ENCODE assay signal across 19 cellular contexts in genomic region chr11:68897441-68897840, GRCh38. TPM values are rescaled to one million over a fixed set of nuclear protein-coding genes. Genes with fewer than 3 reads are reported as not detected.
DNase-seq lines count a peak whose midpoint lies in the region; TF ChIP-seq lines count a peak whose summit lies in the region.
"Had no signal": no experiment of that assay in that cellular context is flagged by ENCODE, and none has a peak within 500 bp of the region (broad histone marks: within the 10 kb centered on the region; RNA-seq: fewer than 3 reads in every experiment).

No MANE protein-coding gene starts in this region.

- H3K27me3 Mint-ChIP-seq in activated T-helper 1 cell treated with anti-CD3 and anti-CD28 coated beads, Interleukin-12 subunit alpha, Interleukin-12 subunit beta, Interleukin-2, Interleukin-4 antibody, amounts not matched to agents 30 ng/mL and 10 ng/mL and 1 ng/mL, durations not matched to agents 14 hours and 24 hours and 36 hours (ENCODE audit: insufficient read depth), result no peaks in the 10 kb centered on the region
- H3K27me3 Mint-ChIP-seq: B cell; CD4-positive, alpha-beta T cell had no signal

- TF ChIP-seq POLR2A in spleen (IDR thresholded peaks at IDR 0.05), result no peak
- no peak for TF ChIP-seq POLR2A in uterus (IDR thresholded peaks at IDR 0.05)
- no peak for TF ChIP-seq POLR2A in Peyer's patch (IDR thresholded peaks at IDR 0.05)

- H3K4me1 ChIP-seq in spleen (peaks cover 5 to 21% (median 15%) of the 10 kb centered on the region in 6 donors), uterus (no peaks in the 10 kb centered on the region), Peyer's patch (peaks cover 0 to 2% (median 0%) of the 10 kb centered on the region in 4 donors)

- peaks cover 35% of the 10 kb centered on the region for H3K36me3 Mint-ChIP-seq in activated T-helper 1 cell treated with anti-CD3 and anti-CD28 coated beads, Interleukin-12 subunit alpha, Interleukin-12 subunit beta, Interleukin-2, Interleukin-4 antibody, amounts not matched to agents 30 ng/mL and 10 ng/mL and 1 ng/mL, durations not matched to agents 14 hours and 24 hours and 36 hours (ENCODE audit: low read depth)

- H3K36me3 ChIP-seq in spleen, result peaks cover 0 to 92% (median 80%) of the 10 kb centered on the region in 6 donors
- no peaks in the 10 kb centered on the region for H3K36me3 ChIP-seq in uterus
- peaks cover 0 to 81% (median 0%) of the 10 kb centered on the region in 3 donors for H3K36me3 ChIP-seq in Peyer's patch

- H3K27ac Mint-ChIP-seq in activated T-helper 1 cell treated with anti-CD3 and anti-CD28 coated beads, Interleukin-12 subunit alpha, Interleukin-12 subunit beta, Interleukin-2, Interleukin-4 antibody, amounts not matched to agents 30 ng/mL and 10 ng/mL and 1 ng/mL, durations not matched to agents 14 hours and 24 hours and 36 hours, result peak overlapping the region; percentile 48
- H3K27ac Mint-ChIP-seq: B cell; CD4-positive, alpha-beta T cell; CD8-positive, alpha-beta T cell had no signal

- no peaks in the 10 kb centered on the region for H3K9me3 Mint-ChIP-seq in activated T-helper 1 cell treated with anti-CD3 and anti-CD28 coated beads, Interleukin-12 subunit alpha, Interleukin-12 subunit beta, Interleukin-2, Interleukin-4 antibody, amounts not matched to agents 30 ng/mL and 10 ng/mL and 1 ng/mL, durations not matched to agents 14 hours and 24 hours and 36 hours
- H3K9me3 Mint-ChIP-seq: CD4-positive, alpha-beta T cell; CD8-positive, alpha-beta T cell had no signal

- H3K9me3 ChIP-seq in spleen (no peaks in the 10 kb centered on the region), uterus (no peaks in the 10 kb centered on the region), Peyer's patch (no peaks in the 10 kb centered on the region)
- H3K9me3 ChIP-seq: A549; BLaER1 treated with 17β-estradiol and CSF1 and Interleukin-3, amounts not matched to agents 10 nM and 100 nM; Caco-2 had no signal

- 93 to 97% (median 95%) methylated on average over 9 of the region's 9 CpGs for WGBS in spleen, 5 donors

- DNase-seq in activated effector memory CD4-positive, alpha-beta T cell treated with anti-CD3 and anti-CD28 coated beads, Interleukin-2, amount 50 U/mL, for 16 hours, result peak; percentile 48
- DNase-seq in activated effector memory CD4-positive, alpha-beta T cell treated with Interleukin-2 at 50 U/mL for 16 hours, result no peak
- no peak for DNase-seq in activated T-helper 1 cell treated with anti-CD3 and anti-CD28 coated beads, Interleukin-12 subunit alpha, Interleukin-12 subunit beta, Interleukin-2, Interleukin-4 antibody, amounts not matched to agents 30 ng/mL and 10 ng/mL and 1 ng/mL, durations not matched to agents 14 hours and 24 hours and 36 hours (ENCODE audit: low spot score)
- DNase-seq in mesenteric fat pad (ENCODE audit: low spot score) (peak; percentile 88), spleen (peak; percentile 33), uterus (no peak), Peyer's patch (no peak), medulla oblongata (ENCODE audit: extremely low spot score) (no peak)
- DNase-seq: AML-193; Caco-2; Calu3; CD4-positive, alpha-beta T cell; CD8-positive, alpha-beta T cell; DMS79 treated with DMSO at 0.1 percent for 48 hours; GF-D8 had no signal

- intact Hi-C loops in activated T-helper 1 cell treated with anti-CD3 and anti-CD28 coated beads, Interleukin-12 subunit alpha, Interleukin-12 subunit beta, Interleukin-2, Interleukin-4 antibody, amounts not matched to agents 30 ng/mL and 10 ng/mL and 1 ng/mL, durations not matched to agents 14 hours and 24 hours and 36 hours (cut with micrococcal nuclease), result no loop called here
- intact Hi-C loops in spleen (cut with DNase I; ENCODE audit: low total_unique reads), result no loop called here
- intact Hi-C loops in uterus (cut with DNase I; ENCODE audit: low total_unique reads), result no loop called here

- no peak overlapping the region for H3K4me3 Mint-ChIP-seq in activated T-helper 1 cell treated with anti-CD3 and anti-CD28 coated beads, Interleukin-12 subunit alpha, Interleukin-12 subunit beta, Interleukin-2, Interleukin-4 antibody, amounts not matched to agents 30 ng/mL and 10 ng/mL and 1 ng/mL, durations not matched to agents 14 hours and 24 hours and 36 hours
- H3K4me3 Mint-ChIP-seq: B cell; CD4-positive, alpha-beta T cell; CD8-positive, alpha-beta T cell had no signal

- TF ChIP-seq CTCF in spleen (IDR thresholded peaks at IDR 0.05 in 8 of 11, conservative IDR thresholded peaks at IDR 0.05 in 3 of 11), result no peak
- no peak for TF ChIP-seq CTCF in uterus (IDR thresholded peaks at IDR 0.05)
- no peak for TF ChIP-seq CTCF in Peyer's patch (IDR thresholded peaks at IDR 0.05)

- peaks cover 10% of the 10 kb centered on the region for H3K4me1 Mint-ChIP-seq in activated T-helper 1 cell treated with anti-CD3 and anti-CD28 coated beads, Interleukin-12 subunit alpha, Interleukin-12 subunit beta, Interleukin-2, Interleukin-4 antibody, amounts not matched to agents 30 ng/mL and 10 ng/mL and 1 ng/mL, durations not matched to agents 14 hours and 24 hours and 36 hours (ENCODE audit: low read depth)

- H3K27me3 ChIP-seq in spleen (replicated peaks in 1 of 7) (no peaks in the 10 kb centered on the region), uterus (no peaks in the 10 kb centered on the region), Peyer's patch (no peaks in the 10 kb centered on the region)
- H3K27me3 ChIP-seq: BLaER1 treated with 17β-estradiol and CSF1 and Interleukin-3, amounts not matched to agents 10 nM and 100 nM had no signal

- H3K27ac ChIP-seq in spleen (no peak overlapping the region), uterus (no peak overlapping the region), Peyer's patch (no peak overlapping the region)
- H3K27ac ChIP-seq: 22Rv1; A549; BLaER1 treated with 17β-estradiol and CSF1 and Interleukin-3, amounts not matched to agents 10 nM and 100 nM had no signal

- H3K4me3 ChIP-seq in spleen (no peak overlapping the region), uterus (no peak overlapping the region), Peyer's patch (no peak overlapping the region)
- H3K4me3 ChIP-seq: A549; BLaER1 treated with 17β-estradiol and CSF1 and Interleukin-3, amounts not matched to agents 10 nM and 100 nM had no signal

RNA-seq across cellular contexts. Expression of gene MRPL21, which starts 6.2 kb away (rescaled TPM):
- total RNA-seq in activated T-helper 1 cell treated with anti-CD3 and anti-CD28 coated beads, Interleukin-12 subunit alpha, Interleukin-12 subunit beta, Interleukin-2, Interleukin-4 antibody, amounts not matched to agents 30 ng/mL and 10 ng/mL and 1 ng/mL, durations not matched to agents 14 hours and 24 hours and 36 hours, result 121 and 122 TPM in 2 replicates
- total RNA-seq in mesenteric fat pad (41.9 TPM), spleen (10 to 100 TPM; 11.2 to 37.4 (median 32.9) TPM), uterus (10 to 100 TPM; 29.2 to 52.7 (median 36.9) TPM), Peyer's patch (10 to 100 TPM; 27.4 to 49.5 (median 38.1) TPM)
- polyA plus RNA-seq in spleen, result 10 to 100 TPM; 50.5 to 81.0 (median 62.2) TPM

RNA-seq across cellular contexts. Expression of gene IGHMBP2, which starts 6.2 kb away (rescaled TPM):
- total RNA-seq in activated T-helper 1 cell treated with anti-CD3 and anti-CD28 coated beads, Interleukin-12 subunit alpha, Interleukin-12 subunit beta, Interleukin-2, Interleukin-4 antibody, amounts not matched to agents 30 ng/mL and 10 ng/mL and 1 ng/mL, durations not matched to agents 14 hours and 24 hours and 36 hours, result 39.0 and 42.3 TPM in 2 replicates
- total RNA-seq in mesenteric fat pad (16.7 TPM), spleen (10 to 100 TPM; 15.6 to 31.6 (median 25.3) TPM), uterus (10 to 100 TPM in 3 of 4 donors, under 1 TPM in 1; 0.88 to 38.5 (median 19.9) TPM), Peyer's patch (10 to 100 TPM; 30.2 to 59.5 (median 49.2) TPM)
- polyA plus RNA-seq in spleen, result 10 to 100 TPM in 2 of 3 donors, 1 to 10 TPM in 1; 8.2 to 24.1 (median 21.7) TPM

RNA-seq across cellular contexts. Expression of gene CPT1A, which starts 55.7 kb away (rescaled TPM):
- total RNA-seq in activated T-helper 1 cell treated with anti-CD3 and anti-CD28 coated beads, Interleukin-12 subunit alpha, Interleukin-12 subunit beta, Interleukin-2, Interleukin-4 antibody, amounts not matched to agents 30 ng/mL and 10 ng/mL and 1 ng/mL, durations not matched to agents 14 hours and 24 hours and 36 hours, result 22.0 and 22.6 TPM in 2 replicates
- 51.9 TPM for total RNA-seq in mesenteric fat pad
- 100 to 1,000 TPM in 1 of 7 donors, 10 to 100 TPM in 6; 43.3 to 118 (median 73.1) TPM for total RNA-seq in spleen
- polyA plus RNA-seq in spleen, result 10 to 100 TPM in 2 of 3 donors, 1 to 10 TPM in 1; 6.7 to 18.0 (median 11.0) TPM
- 100 to 1,000 TPM in 2 of 4 donors, 10 to 100 TPM in 2; 27.2 to 125 (median 67.9) TPM for total RNA-seq in uterus
- total RNA-seq in Peyer's patch, result 100 to 1,000 TPM in 3 of 4 donors, 10 to 100 TPM in 1; 80.6 to 372 (median 118) TPM

Comparison
In these comparisons a context has a peak if more than half of its experiments do, and no peak if none do; other contexts are left out.
1. DNase-seq: peak in activated effector memory CD4-positive, alpha-beta T cell treated with anti-CD3 and anti-CD28 coated beads, Interleukin-2, amount 50 U/mL, for 16 hours (single experiment), mesenteric fat pad (single experiment) and spleen (single experiment); none in activated effector memory CD4-positive, alpha-beta T cell treated with Interleukin-2 at 50 U/mL for 16 hours (single experiment), activated T-helper 1 cell treated with anti-CD3 and anti-CD28 coated beads, Interleukin-12 subunit alpha, Interleukin-12 subunit beta, Interleukin-2, Interleukin-4 antibody, amounts not matched to agents 30 ng/mL and 10 ng/mL and 1 ng/mL, durations not matched to agents 14 hours and 24 hours and 36 hours (single experiment), uterus (0 of 2), Peyer's patch (0 of 3) and medulla oblongata (single experiment).